In the genomic region with DNA sequence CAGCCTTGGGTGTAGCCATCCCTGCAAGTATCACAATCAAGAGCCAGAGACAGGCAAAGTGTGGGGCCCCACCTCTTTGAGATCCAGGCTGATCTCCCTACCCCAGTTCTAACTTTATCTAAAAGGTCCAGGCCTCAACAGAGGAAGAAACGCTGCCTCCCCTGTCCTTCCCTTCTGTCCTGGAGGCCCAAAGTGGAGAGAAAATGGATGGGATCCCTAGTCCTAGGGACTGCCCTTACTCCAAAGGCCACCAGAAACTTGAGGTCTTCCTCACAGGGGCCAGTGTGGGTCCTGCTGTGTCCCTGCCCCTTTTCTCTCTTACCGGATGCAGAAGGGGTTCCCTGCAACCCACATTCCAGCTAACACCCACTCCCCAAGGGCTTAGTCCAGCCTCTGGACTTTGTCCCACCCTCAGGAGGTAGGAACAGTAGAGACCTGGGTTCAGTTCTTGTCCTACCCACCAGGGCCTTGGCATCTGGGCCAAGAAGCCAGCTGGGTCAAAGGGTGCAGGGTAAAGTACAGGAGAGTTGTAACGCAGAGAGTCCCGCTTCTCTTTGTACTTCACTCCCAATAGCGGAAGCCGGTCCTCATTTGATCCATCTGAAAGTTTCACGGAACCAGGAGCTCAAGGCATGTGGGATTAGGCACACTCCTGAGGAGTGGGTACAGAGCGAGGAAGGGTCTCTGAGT, we compare ENCODE assay signal across 8 cellular contexts. TPM values are rescaled to one million over a fixed set of nuclear protein-coding genes. Genes with fewer than 3 reads are reported as not detected.
DNase-seq lines count a peak whose midpoint lies in the region; ATAC-seq and TF ChIP-seq lines count a peak whose summit lies in the region.

No MANE protein-coding gene starts in this region.

- H3K4me3 ChIP-seq in tibial nerve, result peak overlapping the region; percentile 67 to 99 (median 92)

- H3K4me1 Mint-ChIP-seq in activated T-cell treated with anti-CD3 and anti-CD28 coated beads, Interleukin-2, amount 50 U/mL, for 4 hours (ENCODE audit: low read depth), result peaks cover 57% of the 10 kb centered on the region
- peaks cover 58% of the 10 kb centered on the region for H3K4me1 Mint-ChIP-seq in activated naive CD8-positive, alpha-beta T cell treated with anti-CD3 and anti-CD28 coated beads, Interleukin-2, amount 50 U/mL, for 24 hours

- no peaks in the 10 kb centered on the region for H3K9me3 ChIP-seq in tibial nerve

- H3K36me3 Mint-ChIP-seq in activated T-cell treated with anti-CD3 and anti-CD28 coated beads, Interleukin-2, amount 50 U/mL, for 4 hours (ENCODE audit: insufficient read depth), result peaks cover 7% of the 10 kb centered on the region
- peaks cover 39% of the 10 kb centered on the region for H3K36me3 Mint-ChIP-seq in activated naive CD8-positive, alpha-beta T cell treated with anti-CD3 and anti-CD28 coated beads, Interleukin-2, amount 50 U/mL, for 24 hours (ENCODE audit: low read depth)

- H3K27ac Mint-ChIP-seq in activated naive CD8-positive, alpha-beta T cell treated with anti-CD3 and anti-CD28 coated beads, Interleukin-2, amount 50 U/mL, for 24 hours, result peak overlapping the region; percentile 98

- TF ChIP-seq POLR2A in tibial nerve (IDR thresholded peaks at IDR 0.05), result no peak

- ATAC-seq in activated T-cell treated with anti-CD3 and anti-CD28 coated beads, Interleukin-2, amount 50 U/mL, for 4 hours, result no peak
- ATAC-seq in activated naive CD8-positive, alpha-beta T cell treated with anti-CD3 and anti-CD28 coated beads, Interleukin-2, amount 50 U/mL, for 24 hours, result no peak
- ATAC-seq in left lobe of liver (peak; percentile 50), GM19035 (IDR thresholded peaks at IDR 0.05; ENCODE audit: unreplicated experiment) (no peak)

- no peak for TF ChIP-seq CTCF in tibial nerve (IDR thresholded peaks at IDR 0.05)

- no peaks in the 10 kb centered on the region for H3K27me3 Mint-ChIP-seq in activated T-cell treated with anti-CD3 and anti-CD28 coated beads, Interleukin-2, amount 50 U/mL, for 4 hours (ENCODE audit: low read depth)
- no peaks in the 10 kb centered on the region for H3K27me3 Mint-ChIP-seq in activated naive CD8-positive, alpha-beta T cell treated with anti-CD3 and anti-CD28 coated beads, Interleukin-2, amount 50 U/mL, for 24 hours

- WGBS in tibial nerve, 2 donors, result 22 to 24% methylated on average over 8 of the region's 8 CpGs

- TF ChIP-seq EP300 in tibial nerve (IDR thresholded peaks at IDR 0.05), result no peak

- H3K9me3 Mint-ChIP-seq in activated T-cell treated with anti-CD3 and anti-CD28 coated beads, Interleukin-2, amount 50 U/mL, for 4 hours, result no peaks in the 10 kb centered on the region
- H3K9me3 Mint-ChIP-seq in activated naive CD8-positive, alpha-beta T cell treated with anti-CD3 and anti-CD28 coated beads, Interleukin-2, amount 50 U/mL, for 24 hours, result no peaks in the 10 kb centered on the region

- peaks cover 0 to 9% (median 0%) of the 10 kb centered on the region in 3 donors for H3K36me3 ChIP-seq in tibial nerve

- H3K27me3 ChIP-seq in tibial nerve, result no peaks in the 10 kb centered on the region

- H3K4me1 ChIP-seq in tibial nerve, result peaks cover 0 to 75% (median 55%) of the 10 kb centered on the region in 4 donors

- no peak for DNase-seq in activated T-cell treated with anti-CD3 and anti-CD28 coated beads, Interleukin-2, amount 50 U/mL, for 4 hours
- no peak for DNase-seq in activated T-cell treated with anti-CD3 and anti-CD28 coated beads, Interleukin-2, amount 50 U/mL, for 1 hour
- DNase-seq in activated naive CD8-positive, alpha-beta T cell treated with anti-CD3 and anti-CD28 coated beads, Interleukin-2, amount 50 U/mL, for 24 hours, result no peak
- DNase-seq in left lobe of liver (ENCODE audit: low spot score) (peak; percentile 90), tibial nerve (ENCODE audit: low spot score in 2 of 2) (no peak), NCI-H345 treated with DMSO at 0.1 percent for 48 hours (lab: John Stamatoyannopoulos, UW; ENCODE audit: unreplicated experiment) (no peak), ureter (ENCODE audit: low spot score) (no peak)

- H3K27ac ChIP-seq in tibial nerve, result peak overlapping the region; percentile 95 to 100 (median 98)

- peak overlapping the region; percentile 94 for H3K4me3 Mint-ChIP-seq in activated T-cell treated with anti-CD3 and anti-CD28 coated beads, Interleukin-2, amount 50 U/mL, for 4 hours
- H3K4me3 Mint-ChIP-seq in activated naive CD8-positive, alpha-beta T cell treated with anti-CD3 and anti-CD28 coated beads, Interleukin-2, amount 50 U/mL, for 24 hours, result peak overlapping the region; percentile 92

RNA-seq across cellular contexts. Expression of a gene that starts 1.9 kb away (rescaled TPM):
- total RNA-seq in activated T-cell treated with anti-CD3 and anti-CD28 coated beads, Interleukin-2, amount 50 U/mL, for 4 hours, result 100 to 1,000 TPM; 221 to 249 (median 230) TPM
- total RNA-seq in left lobe of liver (153 TPM), tibial nerve (100 to 1,000 TPM; 120 to 177 (median 157) TPM), ureter (151 TPM)

RNA-seq across cellular contexts. Expression of a gene that starts 8.7 kb away (rescaled TPM):
- 100 to 1,000 TPM; 132 to 138 (median 132) TPM for total RNA-seq in activated T-cell treated with anti-CD3 and anti-CD28 coated beads, Interleukin-2, amount 50 U/mL, for 4 hours
- 68.7 TPM for total RNA-seq in left lobe of liver
- 10 to 100 TPM; 48.6 to 90.4 (median 66.2) TPM for total RNA-seq in tibial nerve
- total RNA-seq in ureter, result 91.6 TPM

RNA-seq across cellular contexts. Expression of a gene that starts 17.8 kb away (rescaled TPM):
- total RNA-seq in activated T-cell treated with anti-CD3 and anti-CD28 coated beads, Interleukin-2, amount 50 U/mL, for 4 hours, result 100 to 1,000 TPM; 108 to 111 (median 111) TPM
- total RNA-seq in left lobe of liver (19.3 TPM), tibial nerve (10 to 100 TPM; 25.1 to 44.6 (median 30.8) TPM), ureter (70.9 TPM)

RNA-seq across cellular contexts. Expression of a gene that starts 21.0 kb away (rescaled TPM):
- total RNA-seq in activated T-cell treated with anti-CD3 and anti-CD28 coated beads, Interleukin-2, amount 50 U/mL, for 4 hours, result 10 to 100 TPM; 62.4 to 65.9 (median 63.8) TPM
- total RNA-seq in left lobe of liver (10.8 TPM), tibial nerve (10 to 100 TPM; 10.1 to 24.9 (median 18.6) TPM), ureter (42.7 TPM)

RNA-seq across cellular contexts. Expression of a gene that starts 21.3 kb away (rescaled TPM):
- 10 to 100 TPM; 16.6 to 18.9 (median 18.5) TPM for total RNA-seq in activated T-cell treated with anti-CD3 and anti-CD28 coated beads, Interleukin-2, amount 50 U/mL, for 4 hours
- 26.8 TPM for total RNA-seq in left lobe of liver
- total RNA-seq in tibial nerve, result 10 to 100 TPM; 36.5 to 50.1 (median 46.0) TPM
- total RNA-seq in ureter, result 49.5 TPM
